ENCODE assay signal across 1 cellular context in genomic region chr5:59645380-59645779, GRCh38.
TF ChIP-seq lines count a peak whose summit lies in the region.

No MANE protein-coding gene starts in this region.

TF ChIP-seq in GM23338, 12 proteins besides CTCF, POLR2A, EP300 and RAD21 (continued from another document):
- TF ChIP-seq ZNF462 (CRISPR knock-in tag; IDR thresholded peaks at IDR 0.05): no peak
- no peak for TF ChIP-seq ZNF331 (CRISPR knock-in tag; IDR thresholded peaks at IDR 0.05; ENCODE audit: low read depth)
- no peak for TF ChIP-seq REST (IDR thresholded peaks at IDR 0.05; ENCODE audit: unreplicated experiment)
- no peak for TF ChIP-seq JUNB (IDR thresholded peaks at IDR 0.05; ENCODE audit: unreplicated experiment)
- no peak for TF ChIP-seq ETS1 (IDR thresholded peaks at IDR 0.05)
- TF ChIP-seq NANOG (IDR thresholded peaks at IDR 0.05; ENCODE audit: borderline replicate concordance): no peak
- TF ChIP-seq STAT1 (IDR thresholded peaks at IDR 0.05; ENCODE audit: unreplicated experiment): no peak
- TF ChIP-seq CREB1 (CRISPR knock-in tag; IDR thresholded peaks at IDR 0.05; ENCODE audit: low read depth): no peak
- TF ChIP-seq POLR2AphosphoS5 (IDR thresholded peaks at IDR 0.05; ENCODE audit: low read depth): no peak
- TF ChIP-seq EZH2phosphoT487 (IDR thresholded peaks at IDR 0.05; ENCODE audit: unreplicated experiment): no peak
- TF ChIP-seq ZNF114 (CRISPR knock-in tag; IDR thresholded peaks at IDR 0.05): no peak
